ENCODE assay signal across 9 cellular contexts in genomic region chr6:34358389-34358906, GRCh38. TPM values are rescaled to one million over a fixed set of nuclear protein-coding genes. Genes with fewer than 3 reads are reported as not detected.
DNase-seq lines count a peak whose midpoint lies in the region; ATAC-seq and TF ChIP-seq lines count a peak whose summit lies in the region.
"Had no signal": no experiment of that assay in that cellular context is flagged by ENCODE, and none has a peak within 500 bp of the region (broad histone marks: within the 10 kb centered on the region; RNA-seq: fewer than 3 reads in every experiment).

No MANE protein-coding gene starts in this region.

- H3K9me3 ChIP-seq in left lung, result no peaks in the 10 kb centered on the region

- peaks cover 13 to 28% of the 10 kb centered on the region in 2 donors for H3K4me1 ChIP-seq in left lung

- TF ChIP-seq CTCF in retinal pigment epithelial cell (conservative IDR thresholded peaks at IDR 0.05; ENCODE audit: low read depth, low read length), result no peak
- no peak for TF ChIP-seq CTCF in left lung (IDR thresholded peaks at IDR 0.05)

- intact Hi-C loops in left lung (cut with DNase I), result no loop called here

- H3K27ac ChIP-seq in left lung, result no peak overlapping the region

- DNase-seq in HCEC 1CT (peak; percentile 41), NCI-H2171 (lab: John Stamatoyannopoulos, UW) (peak; percentile 41), brain pericyte (ENCODE audit: low read depth, low spot score) (peak; percentile 53), retinal pigment epithelial cell (ENCODE audit: low read depth) (peak; percentile 37), left lung (no peak), NCI-H1436 (lab: John Stamatoyannopoulos, UW) (no peak)
- DNase-seq: SIG-M5; stimulated activated CD4-positive, alpha-beta T cell treated with anti-CD3 and anti-CD28 coated beads, Interleukin-12 subunit alpha, Interleukin-12 subunit beta, amount 100 ng/mL, for 4 hours had no signal

- ATAC-seq in GM18498 (IDR thresholded peaks at IDR 0.05; ENCODE audit: unreplicated experiment) (no peak), left lung (no peak)

- H3K27me3 ChIP-seq in left lung, result no peaks in the 10 kb centered on the region

- no peaks in the 10 kb centered on the region for H3K36me3 ChIP-seq in left lung

- H3K4me3 ChIP-seq in retinal pigment epithelial cell (ENCODE audit: low read length), result no peak overlapping the region
- no peak overlapping the region for H3K4me3 ChIP-seq in left lung

RNA-seq across cellular contexts. Expression of gene NUDT3, which starts 34.0 kb away (rescaled TPM):
- 10 to 100 TPM; 21.1 to 27.9 TPM for total RNA-seq in left lung

Comparison
In these comparisons a context has a peak if more than half of its experiments do, and no peak if none do; other contexts are left out.
1. DNase-seq: peak in HCEC 1CT (single experiment), NCI-H2171 (single experiment), brain pericyte (single experiment) and retinal pigment epithelial cell (single experiment); none in left lung (0 of 2) and NCI-H1436 (single experiment).